Comparison of ENCODE assay signal across 8 cellular contexts in the genomic region with DNA sequence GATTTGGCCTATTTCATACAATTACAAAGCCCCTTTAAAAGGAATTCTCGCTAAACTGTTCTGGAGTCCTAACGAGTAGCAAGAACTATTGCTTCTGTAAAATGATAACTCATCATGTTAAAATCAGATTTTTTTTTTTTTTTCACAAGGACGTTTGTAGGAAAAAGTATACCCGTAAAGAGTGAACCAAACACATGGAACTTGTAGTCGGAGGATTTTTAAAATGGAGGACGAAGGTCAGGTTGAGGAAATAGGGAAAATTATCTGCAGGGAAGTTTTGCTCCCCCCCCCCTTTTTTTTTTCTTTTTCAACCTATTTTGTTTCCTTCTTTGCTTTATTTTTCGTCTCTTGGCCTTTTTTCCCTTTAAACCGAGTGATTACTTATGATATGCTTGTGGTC. TPM values are rescaled to one million over a fixed set of nuclear protein-coding genes. Genes with fewer than 3 reads are reported as not detected.
DNase-seq lines count a peak whose midpoint lies in the region; ATAC-seq, FAIRE-seq and TF ChIP-seq lines count a peak whose summit lies in the region.

No MANE protein-coding gene starts in this region.

- H3K9me1 ChIP-seq in K562 (ENCODE audit: control insufficient read depth, insufficient read depth, low read length) = no peaks in the 10 kb centered on the region

- H3K36me3 ChIP-seq in K562 (ENCODE audit: control insufficient read depth, insufficient read depth, low read length) (no peaks in the 10 kb centered on the region), lower lobe of right lung (peaks cover 7% of the 10 kb centered on the region), aorta (ENCODE audit: control insufficient read depth in 1 of 2, insufficient read depth in 2 of 2, low read length in 1 of 2) (no peaks in the 10 kb centered on the region)

- H3K9ac ChIP-seq in K562 (ENCODE audit: insufficient read depth in 1 of 2, low read depth in 2 of 2, low read length in 2 of 2) = peak overlapping the region; percentile 69 to 90; a peak in 3 of 4 replicates

- 0 out of 2 replicates have a peak, but pooled peaks cover 4% of the 10 kb centered on the region for H3K9me3 ChIP-seq in K562 (replicated peaks; ENCODE audit: control insufficient read depth, insufficient read depth, low read depth, low read length)
- H3K9me3 ChIP-seq in lower lobe of right lung = no peaks in the 10 kb centered on the region
- H3K9me3 ChIP-seq in aorta (ENCODE audit: control insufficient read depth, low read length) = no peaks in the 10 kb centered on the region

- no peak for TF ChIP-seq POLR2A in K562 (conservative IDR thresholded peaks at IDR 0.05)

- WGBS in K562 (ENCODE audit: insufficient coverage, low coverage, missing lambda C conversion rate) = 44% methylated on average over 8 of the region's 8 CpGs
- 6 to 8% methylated on average over 8 of the region's 8 CpGs for WGBS in aorta, 2 donors

- peaks cover 31% of the 10 kb centered on the region for H3K79me2 ChIP-seq in K562 (ENCODE audit: control insufficient read depth, insufficient read depth, low read length)

- peaks cover 12 to 13% of the 10 kb centered on the region in 2 experiments; a peak in 4 of 5 replicates for H3K4me1 ChIP-seq in K562 (replicated peaks in 1 of 2; ENCODE audit: control insufficient read depth in 2 of 2, insufficient read depth in 2 of 2, low read length in 2 of 2)
- H3K4me1 ChIP-seq in lower lobe of right lung = peaks cover 38% of the 10 kb centered on the region
- peaks cover 1 to 6% of the 10 kb centered on the region in 2 donors for H3K4me1 ChIP-seq in aorta (ENCODE audit: control insufficient read depth in 1 of 2, insufficient read depth in 2 of 2, low read length in 2 of 2)

- no peak for ATAC-seq in K562
- ATAC-seq in lower lobe of right lung = no peak
- ATAC-seq in aorta (ENCODE audit: low FRiP score) = no peak
- no peak for ATAC-seq in HG03442 (IDR thresholded peaks at IDR 0.05; ENCODE audit: unreplicated experiment)
- ATAC-seq in HG02678 (IDR thresholded peaks at IDR 0.05; ENCODE audit: unreplicated experiment) = no peak
- no peak for ATAC-seq in HG03039 (IDR thresholded peaks at IDR 0.05; ENCODE audit: unreplicated experiment)

- TF ChIP-seq EP300 in K562 (IDR thresholded peaks at IDR 0.05; ENCODE audit: low read length) = no peak

- H3K27ac ChIP-seq in K562 (ENCODE audit: extremely low read depth, low read depth, low read length) = peak overlapping the region; percentile 76
- H3K27ac ChIP-seq in lower lobe of right lung = peak overlapping the region; percentile 98
- peak overlapping the region; percentile 63 to 71 for H3K27ac ChIP-seq in aorta (ENCODE audit: low read depth in 1 of 2, low read length in 2 of 2)

- intact Hi-C loops in K562 (cut with micrococcal nuclease) = no loop called here
- intact Hi-C loops in lower lobe of right lung (cut with DNase I) = no loop called here
- intact Hi-C loops in aorta (cut with DNase I) = loop anchor here (2.0 to 5.0 kb wide), 3 partner anchors 34 to 55 kb away; no protein-coding TSS in a partner anchor

- no peak for FAIRE-seq in K562 (lab: Jason Lieb, UNC)

- TF ChIP-seq CTCF in K562 (IDR thresholded peaks at IDR 0.05 in 2 of 3, conservative IDR thresholded peaks at IDR 0.05 in 1 of 3; ENCODE audit: insufficient read depth in 2 of 3, low read depth in 1 of 3, low read length in 3 of 3) = no peak
- TF ChIP-seq CTCF in lower lobe of right lung (IDR thresholded peaks at IDR 0.05) = no peak

- H3K4me2 ChIP-seq in K562 (ENCODE audit: insufficient read depth, low read length) = peak overlapping the region; percentile 77

- in situ Hi-C loops in K562 (cut with MboI) = no loop called here

- peak overlapping the region; percentile 74 for H2AFZ ChIP-seq in K562 (ENCODE audit: low read depth, low read length)

- no peaks in the 10 kb centered on the region for H3K27me3 ChIP-seq in K562 (ENCODE audit: control insufficient read depth in 2 of 2, insufficient read depth in 2 of 2, low read length in 2 of 2)
- H3K27me3 ChIP-seq in lower lobe of right lung (ENCODE audit: low read depth) = no peaks in the 10 kb centered on the region
- no peaks in the 10 kb centered on the region for H3K27me3 ChIP-seq in aorta (ENCODE audit: control insufficient read depth in 1 of 2, insufficient read depth in 2 of 2, low read length in 1 of 2)

- POLR2A ChIA-PET in K562 (lab: Yijun Ruan, JAX) = interaction anchor here (0.6 to 0.7 kb wide), 2 partner anchors 50 to 123 kb away, joined by 3 read pairs; no protein-coding TSS in a partner anchor

- BruUV-seq in K562 (replicated peaks; lab: Mats Ljungman, UMichigan) = no TSS peak

- no peaks in the 10 kb centered on the region for H4K20me1 ChIP-seq in K562 (replicated peaks; ENCODE audit: control insufficient read depth, insufficient read depth, low read length)

- DNase-seq in GM04503 (ENCODE audit: low read depth) = peak; percentile 4
- DNase-seq in NCI-H146 treated with DMSO at 0.1 percent for 48 hours (lab: John Stamatoyannopoulos, UW; ENCODE audit: unreplicated experiment) = peak; percentile 20
- no peak for DNase-seq in K562 (ENCODE audit: extremely low read depth in 1 of 4, low spot score in 3 of 4)
- no peak for DNase-seq in lower lobe of right lung
- DNase-seq in aorta = no peak

- CTCF ChIA-PET in K562 (lab: Yijun Ruan, JAX; ENCODE audit: low intra/inter-chr PET ratio) = no interaction called here

- H3K4me3 ChIP-seq in K562 (peak overlapping the region; percentile 45), lower lobe of right lung (peak overlapping the region; percentile 91), aorta (ENCODE audit: low read length in 2 of 2) (peak overlapping the region; percentile 40 to 92)

- TF ChIP-seq RAD21 in K562 (CRISPR knock-in tag; conservative IDR thresholded peaks at IDR 0.05 in 1 of 2, IDR thresholded peaks at IDR 0.05 in 1 of 2) = no peak

TF ChIP-seq in K562, 482 proteins besides CTCF, POLR2A, EP300 and RAD21:
- TF ChIP-seq TBP (optimal IDR thresholded peaks at IDR 0.05; ENCODE audit: low read depth, low read length) (peak; percentile 2), PREB (CRISPR knock-in tag; IDR thresholded peaks at IDR 0.05) (no peak)
- TF ChIP-seq, protein P1, sequence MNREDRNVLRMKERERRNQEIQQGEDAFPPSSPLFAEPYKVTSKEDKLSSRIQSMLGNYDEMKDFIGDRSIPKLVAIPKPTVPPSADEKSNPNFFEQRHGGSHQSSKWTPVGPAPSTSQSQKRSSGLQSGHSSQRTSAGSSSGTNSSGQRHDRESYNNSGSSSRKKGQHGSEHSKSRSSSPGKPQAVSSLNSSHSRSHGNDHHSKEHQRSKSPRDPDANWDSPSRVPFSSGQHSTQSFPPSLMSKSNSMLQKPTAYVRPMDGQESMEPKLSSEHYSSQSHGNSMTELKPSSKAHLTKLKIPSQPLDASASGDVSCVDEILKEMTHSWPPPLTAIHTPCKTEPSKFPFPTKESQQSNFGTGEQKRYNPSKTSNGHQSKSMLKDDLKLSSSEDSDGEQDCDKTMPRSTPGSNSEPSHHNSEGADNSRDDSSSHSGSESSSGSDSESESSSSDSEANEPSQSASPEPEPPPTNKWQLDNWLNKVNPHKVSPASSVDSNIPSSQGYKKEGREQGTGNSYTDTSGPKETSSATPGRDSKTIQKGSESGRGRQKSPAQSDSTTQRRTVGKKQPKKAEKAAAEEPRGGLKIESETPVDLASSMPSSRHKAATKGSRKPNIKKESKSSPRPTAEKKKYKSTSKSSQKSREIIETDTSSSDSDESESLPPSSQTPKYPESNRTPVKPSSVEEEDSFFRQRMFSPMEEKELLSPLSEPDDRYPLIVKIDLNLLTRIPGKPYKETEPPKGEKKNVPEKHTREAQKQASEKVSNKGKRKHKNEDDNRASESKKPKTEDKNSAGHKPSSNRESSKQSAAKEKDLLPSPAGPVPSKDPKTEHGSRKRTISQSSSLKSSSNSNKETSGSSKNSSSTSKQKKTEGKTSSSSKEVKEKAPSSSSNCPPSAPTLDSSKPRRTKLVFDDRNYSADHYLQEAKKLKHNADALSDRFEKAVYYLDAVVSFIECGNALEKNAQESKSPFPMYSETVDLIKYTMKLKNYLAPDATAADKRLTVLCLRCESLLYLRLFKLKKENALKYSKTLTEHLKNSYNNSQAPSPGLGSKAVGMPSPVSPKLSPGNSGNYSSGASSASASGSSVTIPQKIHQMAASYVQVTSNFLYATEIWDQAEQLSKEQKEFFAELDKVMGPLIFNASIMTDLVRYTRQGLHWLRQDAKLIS (CRISPR knock-in tag; IDR thresholded peaks at IDR 0.05) = no peak

RNA-seq across cellular contexts. Expression of gene HSD17B12, which starts 1.0 kb away (rescaled TPM):
- total RNA-seq in K562 (2011; cell fraction: chromatin; rRNA removed; ENCODE audit: low replicate concordance) = 25.0 and 43.2 TPM in 2 replicates
- 34.5 and 36.0 TPM in 2 replicates for total RNA-seq in K562 (2011; cell fraction: nucleolus; rRNA removed)
- 37.9 and 51.6 TPM in 2 replicates for total RNA-seq in K562 (2011; cell fraction: nucleoplasm; rRNA removed)
- total RNA-seq in K562 (2014; rRNA removed) = 16.2 and 17.3 TPM in 2 replicates
- total RNA-seq in K562 (2014; rRNA removed; fragmentation: Illumina TruSeq; extraction: Trizol) = 25.7 and 30.9 TPM in 2 replicates
- 23.1 and 24.5 TPM in 2 replicates for total RNA-seq in K562 (2015; rRNA removed; fragmentation: Illumina TruSeq; extraction: Trizol)
- total RNA-seq in K562 (2021) = 21.3 and 23.8 TPM in 2 replicates
- polyA plus RNA-seq in K562 (2011; rRNA removed) = 31.9 and 34.5 TPM in 2 replicates
- 16.3 and 17.6 TPM in 2 replicates for polyA plus RNA-seq in K562 (2011; cell fraction: cytosol; rRNA removed)
- 13.5 and 18.5 TPM in 2 replicates for polyA plus RNA-seq in K562 (2011; cell fraction: nucleus; rRNA removed)
- 23.0 and 31.8 TPM in 2 replicates for polyA plus RNA-seq in K562 (2012)
- polyA plus RNA-seq in K562 (2014; fragmentation: Illumina TruSeq; extraction: Trizol) = 27.3 and 30.3 TPM in 2 replicates
- polyA plus RNA-seq in K562 (2014; fragmentation: Nextera tagmentation; extraction: Ambion mirVana) = 10 to 100 TPM in 1 of 2 experiments, 1 to 10 TPM in 1; 9.1 to 10.3 TPM
- polyA plus RNA-seq in K562 (2014; rRNA removed) = 19.6 and 23.3 TPM in 2 replicates
- polyA minus RNA-seq in K562 (2011; rRNA and poly(A)+ RNA removed) = 21.1 and 27.6 TPM in 2 replicates
- polyA minus RNA-seq in K562 (2011; cell fraction: cytosol; rRNA and poly(A)+ RNA removed) = 22.3 and 26.4 TPM in 2 replicates
- 19.8 and 24.5 TPM in 2 replicates for polyA minus RNA-seq in K562 (2011; cell fraction: nucleus; rRNA and poly(A)+ RNA removed)
- 101 TPM for total RNA-seq in lower lobe of right lung
- total RNA-seq in aorta = 100 to 1,000 TPM; 106 to 108 TPM
- polyA plus RNA-seq in aorta = 10 to 100 TPM; 62.2 to 68.5 TPM

Comparison
In these comparisons a context has a peak if more than half of its experiments do, and no peak if none do; other contexts are left out.
1. DNase-seq: peak in GM04503 (single experiment) and NCI-H146 treated with DMSO at 0.1 percent for 48 hours (single experiment); none in K562 (0 of 4), lower lobe of right lung (single experiment) and aorta (0 of 2).
2. intact Hi-C loops: an anchor here in aorta (2.0 to 5.0 kb wide); none called in K562 and lower lobe of right lung.
3. Peak in every context shown above with its lines, with median percentiles within 50 percentile points of each other: H3K27ac ChIP-seq and H3K4me3 ChIP-seq.